In the genomic region with DNA sequence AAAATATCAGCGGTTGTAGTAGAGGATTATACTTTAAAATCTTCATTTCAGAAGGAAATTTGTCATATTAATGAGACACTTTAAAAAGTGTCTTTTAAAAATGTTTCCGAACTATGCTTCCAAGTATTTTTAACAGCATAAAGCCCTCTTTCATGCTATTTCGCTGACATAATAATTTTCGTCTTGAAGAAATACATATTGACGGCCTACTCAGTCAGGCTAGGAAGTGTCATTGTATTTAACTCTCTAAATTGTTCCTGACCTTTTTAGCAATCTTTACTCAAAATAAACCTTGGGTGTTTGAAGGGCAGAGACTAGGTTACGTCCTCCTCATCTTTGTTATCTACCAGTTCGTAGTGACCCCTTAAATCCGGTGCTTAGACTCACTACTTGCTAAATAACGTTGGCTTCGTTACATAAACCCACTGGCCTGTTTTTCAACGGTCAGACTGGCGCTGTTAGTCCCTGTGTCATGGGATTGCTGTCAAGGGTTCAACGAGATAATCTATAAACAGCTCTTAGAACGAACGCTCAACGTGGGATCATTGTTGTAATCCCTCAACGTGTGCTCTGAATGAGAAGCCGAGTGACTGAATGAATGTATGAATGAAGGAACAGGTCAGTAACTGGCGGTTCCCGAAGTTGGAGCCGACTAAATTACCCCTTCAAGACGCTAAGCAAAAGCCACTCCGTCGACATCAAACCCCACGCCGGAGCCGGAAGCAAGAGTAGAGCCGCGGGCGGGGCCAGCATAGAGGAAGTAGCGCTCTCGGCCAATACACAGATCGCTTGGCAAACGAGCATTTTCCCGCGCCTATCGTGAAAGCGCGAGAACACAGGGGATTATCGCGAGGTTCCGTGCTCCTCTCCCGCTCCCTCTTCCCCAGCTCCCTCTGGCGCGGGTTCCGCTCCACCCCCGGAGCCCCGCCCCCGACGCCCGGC, we compare ENCODE assay signal across 1 cellular context.
TF ChIP-seq lines count a peak whose summit lies in the region.

No MANE protein-coding gene starts in this region.

TF ChIP-seq in HepG2, 621 proteins besides CTCF, POLR2A, EP300 and RAD21 (continued from another document):
- no peak for TF ChIP-seq ZBTB21 (CRISPR knock-in tag; IDR thresholded peaks at IDR 0.05)
- no peak for TF ChIP-seq LCORL (IDR thresholded peaks at IDR 0.05)
- TF ChIP-seq LCORL (CRISPR knock-in tag; IDR thresholded peaks at IDR 0.05), result no peak
- no peak for TF ChIP-seq NR1H2 (CRISPR knock-in tag; IDR thresholded peaks at IDR 0.05; ENCODE audit: borderline replicate concordance, low read depth)
- no peak for TF ChIP-seq ZNF180 (CRISPR knock-in tag; IDR thresholded peaks at IDR 0.05; ENCODE audit: borderline replicate concordance, low read depth)
- TF ChIP-seq ZNF7 (CRISPR knock-in tag; IDR thresholded peaks at IDR 0.05), result no peak
- no peak for TF ChIP-seq RCOR2 (CRISPR knock-in tag; IDR thresholded peaks at IDR 0.05)
- 0 out of 2 replicates have a peak, but pooled peaks have one; percentile 10 for TF ChIP-seq ZNF788 (CRISPR knock-in tag; IDR thresholded peaks at IDR 0.05; ENCODE audit: borderline replicate concordance)
- TF ChIP-seq MAFG (CRISPR knock-in tag; IDR thresholded peaks at IDR 0.05), result no peak
- TF ChIP-seq SUZ12 (IDR thresholded peaks at IDR 0.05; ENCODE audit: low read depth, low read length), result no peak
- no peak for TF ChIP-seq KLF15 (CRISPR knock-in tag; IDR thresholded peaks at IDR 0.05; ENCODE audit: borderline replicate concordance)
- TF ChIP-seq WIZ (CRISPR knock-in tag; IDR thresholded peaks at IDR 0.05), result no peak
- no peak for TF ChIP-seq ZNF382 (CRISPR knock-in tag; IDR thresholded peaks at IDR 0.05; ENCODE audit: borderline replicate concordance)
- no peak for TF ChIP-seq NONO (IDR thresholded peaks at IDR 0.05)
- no peak; the same call in 1 of the 2 replicates for TF ChIP-seq NONO (CRISPR knock-in tag; conservative IDR thresholded peaks at IDR 0.05)
- peak in 1 of 2 experiments; percentile 65; a peak in 2 of 4 replicates for TF ChIP-seq KLF16 (CRISPR knock-in tag; IDR thresholded peaks at IDR 0.05)
- TF ChIP-seq ARID2 (CRISPR knock-in tag; IDR thresholded peaks at IDR 0.05; ENCODE audit: borderline replicate concordance), result no peak
- TF ChIP-seq HNRNPUL1 (IDR thresholded peaks at IDR 0.05; ENCODE audit: low read depth, low read length), result no peak
- TF ChIP-seq, protein P1, sequence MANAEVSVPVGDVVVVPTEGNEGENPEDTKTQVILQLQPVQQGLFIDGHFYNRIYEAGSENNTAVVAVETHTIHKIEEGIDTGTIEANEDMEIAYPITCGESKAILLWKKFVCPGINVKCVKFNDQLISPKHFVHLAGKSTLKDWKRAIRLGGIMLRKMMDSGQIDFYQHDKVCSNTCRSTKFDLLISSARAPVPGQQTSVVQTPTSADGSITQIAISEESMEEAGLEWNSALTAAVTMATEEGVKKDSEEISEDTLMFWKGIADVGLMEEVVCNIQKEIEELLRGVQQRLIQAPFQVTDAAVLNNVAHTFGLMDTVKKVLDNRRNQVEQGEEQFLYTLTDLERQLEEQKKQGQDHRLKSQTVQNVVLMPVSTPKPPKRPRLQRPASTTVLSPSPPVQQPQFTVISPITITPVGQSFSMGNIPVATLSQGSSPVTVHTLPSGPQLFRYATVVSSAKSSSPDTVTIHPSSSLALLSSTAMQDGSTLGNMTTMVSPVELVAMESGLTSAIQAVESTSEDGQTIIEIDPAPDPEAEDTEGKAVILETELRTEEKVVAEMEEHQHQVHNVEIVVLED (CRISPR knock-in tag; IDR thresholded peaks at IDR 0.05; ENCODE audit: borderline replicate concordance), result no peak
- peak; percentile 38; the same call in 1 of the 2 replicates for TF ChIP-seq HDAC2 (CRISPR knock-in tag; IDR thresholded peaks at IDR 0.05)
- no peak for TF ChIP-seq HOXA3 (CRISPR knock-in tag; IDR thresholded peaks at IDR 0.05)
- no peak for TF ChIP-seq ZMYM2 (CRISPR knock-in tag; IDR thresholded peaks at IDR 0.05)
- no peak for TF ChIP-seq HES4 (CRISPR knock-in tag; IDR thresholded peaks at IDR 0.05; ENCODE audit: borderline replicate concordance)
- TF ChIP-seq ZNF12 (CRISPR knock-in tag; IDR thresholded peaks at IDR 0.05), result no peak
- no peak for TF ChIP-seq ZNF234 (CRISPR knock-in tag; conservative IDR thresholded peaks at IDR 0.05)
- no peak; the same call in 1 of the 2 replicates for TF ChIP-seq RELA (CRISPR knock-in tag; IDR thresholded peaks at IDR 0.05)
- no peak for TF ChIP-seq ATF7 (IDR thresholded peaks at IDR 0.05)
- TF ChIP-seq ATF7 (CRISPR knock-in tag; IDR thresholded peaks at IDR 0.05), result no peak
- TF ChIP-seq, protein P2, sequence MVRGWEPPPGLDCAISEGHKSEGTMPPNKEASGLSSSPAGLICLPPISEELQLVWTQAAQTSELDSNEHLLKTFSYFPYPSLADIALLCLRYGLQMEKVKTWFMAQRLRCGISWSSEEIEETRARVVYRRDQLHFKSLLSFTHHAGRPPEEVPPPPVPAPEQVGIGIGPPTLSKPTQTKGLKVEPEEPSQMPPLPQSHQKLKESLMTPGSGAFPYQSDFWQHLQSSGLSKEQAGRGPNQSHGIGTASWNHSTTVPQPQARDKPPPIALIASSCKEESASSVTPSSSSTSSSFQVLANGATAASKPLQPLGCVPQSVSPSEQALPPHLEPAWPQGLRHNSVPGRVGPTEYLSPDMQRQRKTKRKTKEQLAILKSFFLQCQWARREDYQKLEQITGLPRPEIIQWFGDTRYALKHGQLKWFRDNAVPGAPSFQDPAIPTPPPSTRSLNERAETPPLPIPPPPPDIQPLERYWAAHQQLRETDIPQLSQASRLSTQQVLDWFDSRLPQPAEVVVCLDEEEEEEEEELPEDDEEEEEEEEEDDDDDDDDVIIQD (CRISPR knock-in tag; IDR thresholded peaks at IDR 0.05; ENCODE audit: low read depth), result no peak
- TF ChIP-seq NCOR1 (IDR thresholded peaks at IDR 0.05; ENCODE audit: borderline replicate concordance, low read length), result no peak; the same call in 1 of the 2 replicates
